ENCODE assay signal across 25 cellular contexts in genomic region chr2:125560855-125561254, GRCh38.
DNase-seq lines count a peak whose midpoint lies in the region; ATAC-seq, FAIRE-seq and TF ChIP-seq lines count a peak whose summit lies in the region.
"Had no signal": no experiment of that assay in that cellular context is flagged by ENCODE, and none has a peak within 500 bp of the region (broad histone marks: within the 10 kb centered on the region; RNA-seq: fewer than 3 reads in every experiment).

No MANE protein-coding gene starts in this region.

- in situ Hi-C loops in transverse colon (cut with MboI; ENCODE audit: low pct_ligation_motif_present in 1 of 4, low pct_unique_long_range_greater_than_20kb in 1 of 4, low sequenced_read_pairs in 3 of 4), result no loop called here

- no peak for TF ChIP-seq EP300 in transverse colon (IDR thresholded peaks at IDR 0.05; ENCODE audit: low read depth)

- H3K79me2 ChIP-seq in hepatocyte (no peaks in the 10 kb centered on the region), GM23338 (replicated peaks; ENCODE audit: insufficient read depth) (no peaks in the 10 kb centered on the region)

- H3K4me1 Mint-ChIP-seq in GM23338, result peaks cover 4% of the 10 kb centered on the region; the same call in 2 of the 3 replicates
- H3K4me1 Mint-ChIP-seq: CD14-positive monocyte; CD8-positive, alpha-beta memory T cell had no signal

- H3K27ac Mint-ChIP-seq in GM23338, result no peak overlapping the region
- H3K27ac Mint-ChIP-seq: CD14-positive monocyte; CD4-positive, alpha-beta T cell; CD8-positive, alpha-beta memory T cell; HFFc6 had no signal

- H3K36me3 Mint-ChIP-seq in GM23338 (ENCODE audit: low read depth), result no peaks in the 10 kb centered on the region
- H3K36me3 Mint-ChIP-seq: CD14-positive monocyte; CD8-positive, alpha-beta memory T cell had no signal

- WGBS in hepatocyte (ENCODE audit: low lambda C conversion rate, missing lambda C conversion rate), result 70% methylated on average over 1 of the region's 1 CpG
- WGBS in transverse colon (ENCODE audit: low coverage in 1 of 2), 2 donors, result 9 to 68% methylated on average over 1 of the region's 1 CpG

- H3K27ac ChIP-seq in hepatocyte (peak overlapping the region; percentile 23), transverse colon (peak overlapping the region; percentile 52 to 63 (median 58)), GM23338 (ENCODE audit: low read depth) (no peak overlapping the region)
- H3K27ac ChIP-seq: A549; BLaER1 treated with 17β-estradiol and CSF1 and Interleukin-3, amounts not matched to agents 10 nM and 100 nM had no signal

- intact Hi-C loops in transverse colon (cut with DNase I; ENCODE audit: low total_unique reads), result no loop called here

- FAIRE-seq in GM12891 (lab: Jason Lieb, UNC), result peak; percentile 40
- FAIRE-seq: A549, D721Med, GM19239, H54 had no signal

- H2AFZ ChIP-seq in hepatocyte, result no peak overlapping the region
- H2AFZ ChIP-seq in GM23338, result no peak overlapping the region

- H3K27me3 Mint-ChIP-seq in GM23338 (ENCODE audit: insufficient read depth, low read depth, poor library complexity), result no peaks in the 10 kb centered on the region
- H3K27me3 Mint-ChIP-seq: CD4-positive, alpha-beta T cell; CD8-positive, alpha-beta memory T cell had no signal

- TF ChIP-seq CTCF in hepatocyte (IDR thresholded peaks at IDR 0.05; ENCODE audit: poor library complexity) (no peak), transverse colon (IDR thresholded peaks at IDR 0.05) (no peak), GM23338 (conservative IDR thresholded peaks at IDR 0.05; ENCODE audit: low read depth in 2 of 2) (no peak)

- H3K36me3 ChIP-seq in hepatocyte (replicated peaks; ENCODE audit: insufficient read depth, low read depth), result no peaks in the 10 kb centered on the region
- no peaks in the 10 kb centered on the region for H3K36me3 ChIP-seq in transverse colon
- H3K36me3 ChIP-seq in GM23338 (ENCODE audit: insufficient read depth), result no peaks in the 10 kb centered on the region
- H3K36me3 ChIP-seq: BE2C; BLaER1 treated with 17β-estradiol and CSF1 and Interleukin-3, amounts not matched to agents 10 nM and 100 nM; HAP-1 had no signal

- H3K9me2 ChIP-seq in hepatocyte (replicated peaks; ENCODE audit: insufficient read depth), result no peaks in the 10 kb centered on the region
- 0 out of 2 replicates have a peak, but pooled peaks cover 13% of the 10 kb centered on the region for H3K9me2 ChIP-seq in GM23338 (ENCODE audit: insufficient read depth)

- ATAC-seq in HG03571 (IDR thresholded peaks at IDR 0.05; ENCODE audit: unreplicated experiment) (no peak), GM23338 (no peak)
- ATAC-seq: A549 had no signal

- no peak for TF ChIP-seq POLR2A in GM12891 (IDR thresholded peaks at IDR 0.05; ENCODE audit: low read depth, low read length)
- TF ChIP-seq POLR2A in transverse colon (IDR thresholded peaks at IDR 0.05), result no peak

- H3K9me3 ChIP-seq in hepatocyte (ENCODE audit: low read depth), result no peaks in the 10 kb centered on the region
- no peaks in the 10 kb centered on the region for H3K9me3 ChIP-seq in transverse colon
- H3K9me3 ChIP-seq: A549; BE2C; BLaER1 treated with 17β-estradiol and CSF1 and Interleukin-3, amounts not matched to agents 10 nM and 100 nM; HAP-1 had no signal

- H4K20me1 ChIP-seq in hepatocyte (ENCODE audit: insufficient read depth, poor library complexity, severe bottlenecking) (no peaks in the 10 kb centered on the region), GM23338 (replicated peaks; ENCODE audit: insufficient read depth) (no peaks in the 10 kb centered on the region)
- H4K20me1 ChIP-seq: BLaER1 treated with 17β-estradiol and CSF1 and Interleukin-3, amounts not matched to agents 10 nM and 100 nM had no signal

- no peaks in the 10 kb centered on the region for H3F3A ChIP-seq in GM23338 (replicated peaks; ENCODE audit: low read depth)

- no peak for DNase-seq in GM12891 (ENCODE audit: insufficient read length, low spot score)
- peak; percentile 24 for DNase-seq in OCI-M1 (lab: John Stamatoyannopoulos, UW)
- DNase-seq in hepatocyte (ENCODE audit: low spot score), result no peak
- peak; percentile 18 for DNase-seq in transverse colon
- DNase-seq in DMS79 (lab: John Stamatoyannopoulos, UW), result no peak
- DNase-seq in GM23338 (ENCODE audit: low spot score), result no peak
- DNase-seq: 8988T; ACHN; AML-193; BE2C; CD4-positive, alpha-beta T cell; CD8-positive, alpha-beta memory T cell; DMS 273 treated with DMSO at 0.1 percent for 48 hours; DMS79 treated with DMSO at 0.1 percent for 48 hours; GF-D8; GOT3; HFFc6 had no signal

- H3K4me3 ChIP-seq in hepatocyte, result no peak overlapping the region
- no peak overlapping the region for H3K4me3 ChIP-seq in transverse colon
- no peak overlapping the region for H3K4me3 ChIP-seq in GM23338
- H3K4me3 ChIP-seq: A549; BLaER1 treated with 17β-estradiol and CSF1 and Interleukin-3, amounts not matched to agents 10 nM and 100 nM; HAP-1 had no signal

- no peaks in the 10 kb centered on the region; the same call in 2 of the 3 replicates for H3K9me3 Mint-ChIP-seq in GM23338

- H3K4me3 Mint-ChIP-seq in GM23338, result no peak overlapping the region
- H3K4me3 Mint-ChIP-seq: CD14-positive monocyte; CD4-positive, alpha-beta T cell; CD8-positive, alpha-beta memory T cell; HFFc6 had no signal

- H3K4me1 ChIP-seq in hepatocyte (ENCODE audit: insufficient read depth) (no peaks in the 10 kb centered on the region), transverse colon (peaks cover 0 to 30% (median 16%) of the 10 kb centered on the region in 4 donors), GM23338 (ENCODE audit: insufficient read depth) (no peaks in the 10 kb centered on the region)
- H3K4me1 ChIP-seq: A549, BE2C, HAP-1 had no signal

- H3K27me3 ChIP-seq in hepatocyte, result no peaks in the 10 kb centered on the region
- no peaks in the 10 kb centered on the region for H3K27me3 ChIP-seq in transverse colon
- H3K27me3 ChIP-seq in GM23338 (ENCODE audit: insufficient read depth), result no peaks in the 10 kb centered on the region
- H3K27me3 ChIP-seq: BE2C; BLaER1 treated with 17β-estradiol and CSF1 and Interleukin-3, amounts not matched to agents 10 nM and 100 nM had no signal

- no peak overlapping the region for H3K4me2 ChIP-seq in hepatocyte
- H3K4me2 ChIP-seq in GM23338, result no peak overlapping the region
- H3K4me2 ChIP-seq: A549; BLaER1 treated with 17β-estradiol and CSF1 and Interleukin-3, amounts not matched to agents 10 nM and 100 nM had no signal

TF ChIP-seq in GM12891, 5 proteins besides CTCF, POLR2A, EP300 and RAD21:
- no peak for TF ChIP-seq TAF1 (IDR thresholded peaks at IDR 0.05; ENCODE audit: low read depth, low read length)
- no peak for TF ChIP-seq SPI1 (IDR thresholded peaks at IDR 0.05; ENCODE audit: low read depth, low read length)
- TF ChIP-seq PAX5 (IDR thresholded peaks at IDR 0.05; ENCODE audit: insufficient read depth, low read length, severe bottlenecking), result no peak
- no peak for TF ChIP-seq POU2F2 (IDR thresholded peaks at IDR 0.05; ENCODE audit: low read depth, low read length)
- TF ChIP-seq POLR2AphosphoS5 (IDR thresholded peaks at IDR 0.05; ENCODE audit: low read depth, low read length), result no peak

TF ChIP-seq in GM23338, 12 proteins besides CTCF, POLR2A, EP300 and RAD21 (continues in another document):
- no peak for TF ChIP-seq POLR2AphosphoS5 (IDR thresholded peaks at IDR 0.05; ENCODE audit: low read depth)

Comparison
In these comparisons a context has a peak if more than half of its experiments do, and no peak if none do; other contexts are left out.
1. DNase-seq: peak in OCI-M1 (single experiment) and transverse colon (single experiment); none in GM12891 (single experiment), hepatocyte (single experiment), DMS79 (single experiment) and GM23338 (single experiment).